Comparison of ENCODE assay signal across 8 cellular contexts in genomic region chr19:44846455-44847143, GRCh38. TPM values are rescaled to one million over a fixed set of nuclear protein-coding genes. Genes with fewer than 3 reads are reported as not detected.
DNase-seq lines count a peak whose midpoint lies in the region; ATAC-seq and TF ChIP-seq lines count a peak whose summit lies in the region.

No MANE protein-coding gene starts in this region.

- no peak overlapping the region for H3K27ac ChIP-seq in OCI-LY7 (ENCODE audit: low read depth, low read length, poor library complexity, severe bottlenecking)

- no peaks in the 10 kb centered on the region for H3K27me3 ChIP-seq in endocrine pancreas (ENCODE audit: control insufficient read depth, insufficient read depth, low read length)

- H3K4me1 ChIP-seq in OCI-LY7 (ENCODE audit: insufficient read depth, low read length, poor library complexity, severe bottlenecking) (peaks cover 16% of the 10 kb centered on the region), endocrine pancreas (ENCODE audit: control insufficient read depth, insufficient read depth, low read length) (no peaks in the 10 kb centered on the region)

- H3K4me3 Mint-ChIP-seq in natural killer cell treated with Interleukin-12 subunit alpha and Interleukin-12 subunit beta and Interleukin-15 and Interleukin-18, amount 100 ng/mL, for 72 hours: peak overlapping the region; percentile 81

- no peak for TF ChIP-seq CTCF in OCI-LY7 (conservative IDR thresholded peaks at IDR 0.05; ENCODE audit: low read length)

- peak overlapping the region; percentile 76 for H3K4me2 ChIP-seq in OCI-LY7 (ENCODE audit: low read length)

- H3K36me3 ChIP-seq in OCI-LY7 (ENCODE audit: insufficient read depth, low read length): no peaks in the 10 kb centered on the region
- H3K36me3 ChIP-seq in endocrine pancreas (ENCODE audit: control insufficient read depth, insufficient read depth, low read length): no peaks in the 10 kb centered on the region

- no TSS peak for BruUV-seq in OCI-LY7 (replicated peaks; lab: Mats Ljungman, UMichigan)

- CTCF ChIA-PET in OCI-LY7 (lab: Charles Lee; ENCODE audit: unreplicated experiment): no interaction called here

- DNase-seq in Daoy (ENCODE audit: low read depth) (peak; percentile 39), OCI-LY7 (ENCODE audit: low spot score) (no peak), activated gamma-delta T cell treated with Interleukin-2 at 50 U/mL for 16 hours (no peak), AG20443 (ENCODE audit: low spot score) (no peak)
- no peak for DNase-seq in natural killer cell treated with Interleukin-12 subunit alpha and Interleukin-12 subunit beta and Interleukin-15 and Interleukin-18, amount 100 ng/mL, for 72 hours (ENCODE audit: low spot score)
- no peak for DNase-seq in activated effector memory CD4-positive, alpha-beta T cell treated with anti-CD3 and anti-CD28 coated beads, Interleukin-2, amount 50 U/mL, for 16 hours

- no peaks in the 10 kb centered on the region for H4K20me1 ChIP-seq in OCI-LY7 (ENCODE audit: insufficient read depth, low read length)

- no peaks in the 10 kb centered on the region for H3K36me3 Mint-ChIP-seq in natural killer cell treated with Interleukin-12 subunit alpha and Interleukin-12 subunit beta and Interleukin-15 and Interleukin-18, amount 100 ng/mL, for 72 hours

- H3K9me2 ChIP-seq in OCI-LY7 (ENCODE audit: insufficient read depth, low read length): no peaks in the 10 kb centered on the region

- no peaks in the 10 kb centered on the region for H3K9me3 Mint-ChIP-seq in natural killer cell treated with Interleukin-12 subunit alpha and Interleukin-12 subunit beta and Interleukin-15 and Interleukin-18, amount 100 ng/mL, for 72 hours

- intact Hi-C loops in OCI-LY7 (cut with micrococcal nuclease; ENCODE audit: unreplicated experiment): no loop called here

- H3K27ac Mint-ChIP-seq in natural killer cell treated with Interleukin-12 subunit alpha and Interleukin-12 subunit beta and Interleukin-15 and Interleukin-18, amount 100 ng/mL, for 72 hours: peak overlapping the region in 1 of 2 donors; percentile 30

- H3K9me3 ChIP-seq in OCI-LY7 (ENCODE audit: low read length) (no peaks in the 10 kb centered on the region), endocrine pancreas (ENCODE audit: control insufficient read depth, low read length) (no peaks in the 10 kb centered on the region)

- H3K9ac ChIP-seq in endocrine pancreas (ENCODE audit: control insufficient read depth, insufficient read depth, low read length): peak overlapping the region; percentile 87

- POLR2A ChIA-PET in OCI-LY7 (lab: Charles Lee): interaction anchor here (0.6 kb wide), 1 partner anchor 81 kb away, joined by 3 read pairs; no protein-coding TSS in a partner anchor

- peaks cover 9 to 20% of the 10 kb centered on the region in 2 donors for H3K27me3 Mint-ChIP-seq in natural killer cell treated with Interleukin-12 subunit alpha and Interleukin-12 subunit beta and Interleukin-15 and Interleukin-18, amount 100 ng/mL, for 72 hours

- H3K4me3 ChIP-seq in OCI-LY7 (ENCODE audit: low read depth, low read length, poor library complexity, severe bottlenecking) (peak overlapping the region; percentile 64), endocrine pancreas (ENCODE audit: control insufficient read depth, insufficient read depth, low read length) (peak overlapping the region; percentile 64)

- H2AFZ ChIP-seq in OCI-LY7 (ENCODE audit: low read length): no peak overlapping the region

- ATAC-seq in natural killer cell treated with Interleukin-12 subunit alpha and Interleukin-12 subunit beta and Interleukin-15 and Interleukin-18, amount 100 ng/mL, for 72 hours: no peak
- no peak for ATAC-seq in HG02938 (IDR thresholded peaks at IDR 0.05; ENCODE audit: unreplicated experiment)

- H3K4me1 Mint-ChIP-seq in natural killer cell treated with Interleukin-12 subunit alpha and Interleukin-12 subunit beta and Interleukin-15 and Interleukin-18, amount 100 ng/mL, for 72 hours (ENCODE audit: low read depth in 2 of 2): peaks cover 20 to 25% of the 10 kb centered on the region in 2 donors

- H3K79me2 ChIP-seq in OCI-LY7 (ENCODE audit: insufficient read depth, low read depth, low read length): no peaks in the 10 kb centered on the region

RNA-seq across cellular contexts. Expression of gene NECTIN2, which starts 0.5 kb away (rescaled TPM):
- total RNA-seq in Daoy (2014; rRNA removed; shearing (Covaris generic)): 66.4 and 73.7 TPM in 2 replicates
- total RNA-seq in OCI-LY7 (2014; rRNA removed; shearing (Covaris generic)): not detected in 2 replicates
- not detected in 2 replicates for total RNA-seq in OCI-LY7 (2022)
- total RNA-seq in natural killer cell treated with Interleukin-12 subunit alpha and Interleukin-12 subunit beta and Interleukin-15 and Interleukin-18, amount 100 ng/mL, for 72 hours: 1 to 10 TPM; 1.3 to 1.6 TPM

RNA-seq across cellular contexts. Expression of gene BCAM, which starts 37.7 kb away (rescaled TPM):
- 4.6 and 13.4 TPM in 2 replicates for total RNA-seq in Daoy (2014; rRNA removed; shearing (Covaris generic))
- not detected in 2 replicates for total RNA-seq in OCI-LY7 (2014; rRNA removed; shearing (Covaris generic))
- total RNA-seq in OCI-LY7 (2022): not detected in 2 replicates
- total RNA-seq in natural killer cell treated with Interleukin-12 subunit alpha and Interleukin-12 subunit beta and Interleukin-15 and Interleukin-18, amount 100 ng/mL, for 72 hours: not detected

RNA-seq across cellular contexts. Expression of gene TOMM40, which starts 44.5 kb away (rescaled TPM):
- 170 and 179 TPM in 2 replicates for total RNA-seq in Daoy (2014; rRNA removed; shearing (Covaris generic))
- 89.7 and 90.1 TPM in 2 replicates for total RNA-seq in OCI-LY7 (2014; rRNA removed; shearing (Covaris generic))
- total RNA-seq in OCI-LY7 (2022): 58.9 and 80.9 TPM in 2 replicates
- 100 to 1,000 TPM; 119 to 240 TPM for total RNA-seq in natural killer cell treated with Interleukin-12 subunit alpha and Interleukin-12 subunit beta and Interleukin-15 and Interleukin-18, amount 100 ng/mL, for 72 hours

RNA-seq across cellular contexts. Expression of gene APOE, which starts 59.0 kb away (rescaled TPM):
- total RNA-seq in Daoy (2014; rRNA removed; shearing (Covaris generic)): 0.86 and 1.6 TPM in 2 replicates
- total RNA-seq in OCI-LY7 (2014; rRNA removed; shearing (Covaris generic)): 2.1 and 3.3 TPM in 2 replicates
- 1.1 and 1.8 TPM in 2 replicates for total RNA-seq in OCI-LY7 (2022)
- total RNA-seq in natural killer cell treated with Interleukin-12 subunit alpha and Interleukin-12 subunit beta and Interleukin-15 and Interleukin-18, amount 100 ng/mL, for 72 hours: 1 to 10 TPM; 1.5 to 1.6 TPM

Comparison
In these comparisons a context has a peak if more than half of its experiments do, and no peak if none do; other contexts are left out.
1. RNA of gene NECTIN2, which starts 0.5 kb away (total RNA-seq): 66.4 to 73.7 TPM in Daoy; 1.3 to 1.6 TPM in natural killer cell treated with Interleukin-12 subunit alpha and Interleukin-12 subunit beta and Interleukin-15 and Interleukin-18, amount 100 ng/mL, for 72 hours and not detected in OCI-LY7; every median in the first group is over 10 times any median in the second.